1 cellular context compared by ENCODE assay signal in genomic region chr12:3317841-3318501, GRCh38.
TF ChIP-seq lines count a peak whose summit lies in the region.

No MANE protein-coding gene starts in this region.

TF ChIP-seq in SK-N-SH treated with all-trans-retinoic acid at 6 μM for 48 hours, 23 proteins besides CTCF, POLR2A, EP300 and RAD21 (continued from another document):
- TF ChIP-seq CSRNP3 (CRISPR knock-in tag; IDR thresholded peaks at IDR 0.05) (no peak), BACH2 (CRISPR knock-in tag; IDR thresholded peaks at IDR 0.05; ENCODE audit: borderline replicate concordance) (no peak), ISL1 (CRISPR knock-in tag; IDR thresholded peaks at IDR 0.05) (no peak), ZNF565 (CRISPR knock-in tag; conservative IDR thresholded peaks at IDR 0.05; ENCODE audit: low read depth) (no peak), ESRRG (CRISPR knock-in tag; IDR thresholded peaks at IDR 0.05) (no peak), POU6F1 (CRISPR knock-in tag; IDR thresholded peaks at IDR 0.05; ENCODE audit: borderline replicate concordance, low read depth) (no peak), RARB (CRISPR knock-in tag; IDR thresholded peaks at IDR 0.05) (no peak), CREB5 (CRISPR knock-in tag; IDR thresholded peaks at IDR 0.05; ENCODE audit: low read depth) (no peak)
TF ChIP-seq in SK-N-SH treated with all-trans-retinoic acid at 6 μM for 48 hours: peak in this region for 0.
